In genomic region chr1:167059729-167060107, GRCh38 we compare ENCODE assay signal across 16 cellular contexts. TPM values are rescaled to one million over a fixed set of nuclear protein-coding genes. Genes with fewer than 3 reads are reported as not detected.
"Had no signal": no experiment of that assay in that cellular context is flagged by ENCODE, and none has a peak within 500 bp of the region (broad histone marks: within the 10 kb centered on the region; RNA-seq: fewer than 3 reads in every experiment).

No MANE protein-coding gene starts in this region.

- H3K9me3 ChIP-seq: psoas muscle, right lobe of liver, thoracic aorta had no signal

- H3K4me3 ChIP-seq: right lobe of liver had no signal

- H3K4me3 Mint-ChIP-seq: activated naive CD8-positive, alpha-beta T cell treated with anti-CD3 and anti-CD28 coated beads for 36 hours; activated T-cell treated with anti-CD3 and anti-CD28 coated beads, Interleukin-2, amount 50 U/mL, for 24 hours; endodermal cell; natural killer cell treated with Interleukin-12 subunit alpha and Interleukin-12 subunit beta and Interleukin-15 and Interleukin-18, amount 100 ng/mL, for 72 hours; stimulated activated naive CD8-positive, alpha-beta T cell treated with anti-CD3 and anti-CD28 coated beads, Interleukin-15, Interleukin-2, amounts not matched to agents 100 ng/mL and 50 ng/mL, for 24 hours; T-helper 1 cell treated with Interleukin-12 subunit alpha and Interleukin-12 subunit beta and Interleukin-4 antibody, amounts not matched to agents 30 μg/mL and 1 μg/mL, for 36 hours had no signal

- FAIRE-seq: bronchial epithelial cell had no signal

- H3K9me3 Mint-ChIP-seq: activated naive CD8-positive, alpha-beta T cell treated with anti-CD3 and anti-CD28 coated beads for 36 hours; activated T-cell treated with anti-CD3 and anti-CD28 coated beads, Interleukin-2, amount 50 U/mL, for 24 hours; endodermal cell; natural killer cell treated with Interleukin-12 subunit alpha and Interleukin-12 subunit beta and Interleukin-15 and Interleukin-18, amount 100 ng/mL, for 72 hours; stimulated activated naive CD8-positive, alpha-beta T cell treated with anti-CD3 and anti-CD28 coated beads, Interleukin-15, Interleukin-2, amounts not matched to agents 100 ng/mL and 50 ng/mL, for 24 hours; T-helper 1 cell treated with Interleukin-12 subunit alpha and Interleukin-12 subunit beta and Interleukin-4 antibody, amounts not matched to agents 30 μg/mL and 1 μg/mL, for 36 hours had no signal

- H3K27ac ChIP-seq: right lobe of liver, thoracic aorta had no signal

- H3K36me3 ChIP-seq: right lobe of liver, thoracic aorta had no signal

- H3K27me3 ChIP-seq: right lobe of liver had no signal

- H3K27me3 Mint-ChIP-seq: activated naive CD8-positive, alpha-beta T cell treated with anti-CD3 and anti-CD28 coated beads for 36 hours; activated T-cell treated with anti-CD3 and anti-CD28 coated beads, Interleukin-2, amount 50 U/mL, for 24 hours; natural killer cell treated with Interleukin-12 subunit alpha and Interleukin-12 subunit beta and Interleukin-15 and Interleukin-18, amount 100 ng/mL, for 72 hours; stimulated activated naive CD8-positive, alpha-beta T cell treated with anti-CD3 and anti-CD28 coated beads, Interleukin-15, Interleukin-2, amounts not matched to agents 100 ng/mL and 50 ng/mL, for 24 hours had no signal

- H3K27ac Mint-ChIP-seq: activated naive CD8-positive, alpha-beta T cell treated with anti-CD3 and anti-CD28 coated beads for 36 hours; endodermal cell; T-helper 1 cell treated with Interleukin-12 subunit alpha and Interleukin-12 subunit beta and Interleukin-4 antibody, amounts not matched to agents 30 μg/mL and 1 μg/mL, for 36 hours had no signal

- H3K36me3 Mint-ChIP-seq: activated naive CD8-positive, alpha-beta T cell treated with anti-CD3 and anti-CD28 coated beads for 36 hours; natural killer cell treated with Interleukin-12 subunit alpha and Interleukin-12 subunit beta and Interleukin-15 and Interleukin-18, amount 100 ng/mL, for 72 hours had no signal

RNA-seq across cellular contexts. Expression of gene GPA33, which starts 30.5 kb away (rescaled TPM):
- total RNA-seq: activated naive CD8-positive, alpha-beta T cell treated with anti-CD3 and anti-CD28 coated beads for 36 hours; bronchial epithelial cell; chondrocyte; dermis microvascular lymphatic vessel endothelial cell; fibroblast of villous mesenchyme; natural killer cell treated with Interleukin-12 subunit alpha and Interleukin-12 subunit beta and Interleukin-15 and Interleukin-18, amount 100 ng/mL, for 72 hours; osteoblast; thoracic aorta; urinary bladder had no signal

RNA-seq across cellular contexts. Expression of gene STYXL2, which starts 34.2 kb away (rescaled TPM):
- total RNA-seq: activated naive CD8-positive, alpha-beta T cell treated with anti-CD3 and anti-CD28 coated beads for 36 hours; bronchial epithelial cell; dermis microvascular lymphatic vessel endothelial cell; fibroblast of villous mesenchyme; left lobe of liver; natural killer cell treated with Interleukin-12 subunit alpha and Interleukin-12 subunit beta and Interleukin-15 and Interleukin-18, amount 100 ng/mL, for 72 hours; osteoblast had no signal
- polyA plus RNA-seq: urinary bladder had no signal
